ENCODE assay signal across 2 cellular contexts in genomic region chrX:107213477-107213876, GRCh38.
TF ChIP-seq lines count a peak whose summit lies in the region.

No MANE protein-coding gene starts in this region.

TF ChIP-seq in liver, 16 proteins besides CTCF, POLR2A, EP300 and RAD21 (continued from another document):
- TF ChIP-seq REST (IDR thresholded peaks at IDR 0.05) (no peak), SP1 (IDR thresholded peaks at IDR 0.05) (no peak), TAF1 (conservative IDR thresholded peaks at IDR 0.05) (no peak), GABPA (IDR thresholded peaks at IDR 0.05 in 1 of 2, conservative IDR thresholded peaks at IDR 0.05 in 1 of 2) (no peak)

TF ChIP-seq in WTC11, 78 proteins besides CTCF, POLR2A, EP300 and RAD21 (continued from another document):
- TF ChIP-seq AFF4 (CRISPR knock-in tag; IDR thresholded peaks at IDR 0.05; ENCODE audit: borderline replicate concordance), result no peak
- no peak for TF ChIP-seq NFE2L1 (CRISPR knock-in tag; IDR thresholded peaks at IDR 0.05)
- no peak for TF ChIP-seq ESRRA (CRISPR knock-in tag; IDR thresholded peaks at IDR 0.05; ENCODE audit: borderline replicate concordance)
- TF ChIP-seq, protein P1, sequence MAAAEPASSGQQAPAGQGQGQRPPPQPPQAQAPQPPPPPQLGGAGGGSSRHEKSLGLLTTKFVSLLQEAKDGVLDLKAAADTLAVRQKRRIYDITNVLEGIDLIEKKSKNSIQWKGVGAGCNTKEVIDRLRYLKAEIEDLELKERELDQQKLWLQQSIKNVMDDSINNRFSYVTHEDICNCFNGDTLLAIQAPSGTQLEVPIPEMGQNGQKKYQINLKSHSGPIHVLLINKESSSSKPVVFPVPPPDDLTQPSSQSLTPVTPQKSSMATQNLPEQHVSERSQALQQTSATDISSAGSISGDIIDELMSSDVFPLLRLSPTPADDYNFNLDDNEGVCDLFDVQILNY (CRISPR knock-in tag; IDR thresholded peaks at IDR 0.05), result no peak
- no peak for TF ChIP-seq SP1 (CRISPR knock-in tag; conservative IDR thresholded peaks at IDR 0.05)
- no peak for TF ChIP-seq MLX (CRISPR knock-in tag; IDR thresholded peaks at IDR 0.05)
- no peak for TF ChIP-seq USF2 (CRISPR knock-in tag; IDR thresholded peaks at IDR 0.05)
- TF ChIP-seq PRDM15 (CRISPR knock-in tag; IDR thresholded peaks at IDR 0.05), result no peak
- no peak for TF ChIP-seq RELA (CRISPR knock-in tag; IDR thresholded peaks at IDR 0.05; ENCODE audit: borderline replicate concordance)
- no peak for TF ChIP-seq ATF1 (CRISPR knock-in tag; IDR thresholded peaks at IDR 0.05)
- TF ChIP-seq RORB (CRISPR knock-in tag; IDR thresholded peaks at IDR 0.05), result no peak
